ENCODE assay signal across 20 cellular contexts in the genomic region with DNA sequence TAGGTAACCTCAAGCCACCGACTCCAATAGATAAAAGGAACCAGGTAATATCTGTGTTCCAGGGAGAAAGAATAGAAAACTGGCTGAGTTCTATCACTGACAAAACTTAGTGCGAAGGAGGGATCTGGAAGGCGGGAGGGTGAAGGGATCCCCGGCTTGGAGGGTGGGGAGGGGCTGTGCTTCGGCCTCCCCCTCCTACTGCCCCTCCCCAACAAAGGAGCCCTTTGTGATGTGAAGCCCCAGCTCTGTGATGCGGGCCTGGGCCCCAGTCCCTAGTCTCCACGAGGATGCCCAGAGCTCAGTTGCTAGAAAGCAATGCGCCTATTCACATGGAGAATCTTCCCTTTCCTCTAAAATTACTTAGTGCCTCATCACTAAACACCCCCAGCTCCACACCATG. TPM values are rescaled to one million over a fixed set of nuclear protein-coding genes. Genes with fewer than 3 reads are reported as not detected.
"Had no signal": no experiment of that assay in that cellular context is flagged by ENCODE, and none has a peak within 500 bp of the region (broad histone marks: within the 10 kb centered on the region; RNA-seq: fewer than 3 reads in every experiment).

Gene SPATA31C1 (plus strand): TSS at position 301 of the 400 bp plus-strand sequence.

RNA-seq across cellular contexts. Expression of gene SPATA31C1, which starts in this region (rescaled TPM):
- total RNA-seq: activated naive CD4-positive, alpha-beta T cell treated with anti-CD3 and anti-CD28 coated beads for 36 hours; activated naive CD4-positive, alpha-beta T cell treated with anti-CD3 and anti-CD28 coated beads, Interleukin-2, amount 50 U/mL, for 72 hours; activated naive CD8-positive, alpha-beta T cell treated with anti-CD3 and anti-CD28 coated beads for 36 hours; activated naive CD8-positive, alpha-beta T cell treated with anti-CD3 and anti-CD28 coated beads, Interleukin-2, amount 10 ng/mL, durations not matched to agents 7 days and 5 days; activated T-cell treated with anti-CD3 and anti-CD28 coated beads, Interleukin-2, amount 50 U/mL, for 4 hours; activated T-cell treated with anti-CD3 and anti-CD28 coated beads, Interleukin-2, amount 50 U/mL, for 72 hours; activated T-helper 1 cell treated with anti-CD3 and anti-CD28 coated beads, Interleukin-12 subunit alpha, Interleukin-12 subunit beta, Interleukin-2, Interleukin-4 antibody, amounts not matched to agents 30 ng/mL and 10 ng/mL and 1 ng/mL, durations not matched to agents 14 hours and 24 hours and 36 hours; activated T-helper 2 cell treated with anti-CD3 and anti-CD28 coated beads, Interferon-gamma antibody, Interleukin-2, Interleukin-4, amounts not matched to agents 10 μg/mL and 5 μg/mL and 100 μg/mL, durations not matched to agents 14 hours and 24 hours and 36 hours; adrenal gland; aorta; ascending aorta; astrocyte; body of pancreas; breast epithelium; bronchial epithelial cell; cardiac muscle cell; cardiac septum; cerebellum; chondrocyte had no signal
- polyA plus RNA-seq: adipose tissue, adrenal gland, aorta, cardiac muscle cell had no signal
